In the genomic region with DNA sequence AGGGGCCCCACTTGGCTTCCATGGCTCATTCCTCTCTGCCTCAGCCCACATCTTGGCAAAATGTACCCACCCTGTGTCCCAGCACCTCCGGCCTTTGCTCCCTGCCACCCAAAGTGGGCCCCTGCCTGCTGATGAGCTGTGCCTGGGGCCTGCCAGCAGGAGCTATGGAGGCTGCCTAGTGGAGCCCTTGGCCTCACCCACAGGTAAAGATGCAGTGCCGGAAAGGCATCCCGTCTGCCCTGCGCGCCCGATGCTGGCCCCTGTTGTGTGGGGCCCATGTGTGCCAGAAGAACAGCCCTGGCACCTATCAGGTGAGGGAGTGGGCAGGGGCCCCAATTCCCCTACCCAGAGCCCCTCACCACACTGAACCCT, we compare ENCODE assay signal across 16 cellular contexts. TPM values are rescaled to one million over a fixed set of nuclear protein-coding genes. Genes with fewer than 3 reads are reported as not detected.
DNase-seq lines count a peak whose midpoint lies in the region; ATAC-seq lines count a peak whose summit lies in the region.
"Had no signal": no experiment of that assay in that cellular context is flagged by ENCODE, and none has a peak within 500 bp of the region (broad histone marks: within the 10 kb centered on the region; RNA-seq: fewer than 3 reads in every experiment).

No MANE protein-coding gene starts in this region.

- H3K4me3 Mint-ChIP-seq in CD4-positive, alpha-beta memory T cell: peak overlapping the region; percentile 93 to 100 (median 96)
- H3K4me3 Mint-ChIP-seq in activated naive CD8-positive, alpha-beta T cell: peak overlapping the region; percentile 95
- peak overlapping the region; percentile 93 to 99 (median 98) for H3K4me3 Mint-ChIP-seq in naive thymus-derived CD8-positive, alpha-beta T cell

- DNase-seq in CD4-positive, alpha-beta memory T cell: no peak
- DNase-seq in Karpas-422: no peak
- DNase-seq in naive thymus-derived CD8-positive, alpha-beta T cell: peak in 3 of 10 donors; percentile 35 to 48 (median 43)
- no peak for DNase-seq in occipital lobe (lab: John Stamatoyannopoulos, UW)
- no peak for DNase-seq in left ventricle myocardium superior
- no peak for DNase-seq in GM23248
- DNase-seq: brain microvascular endothelial cell, left colon, MV-4-11, NCI-H226 had no signal

- H3K4me3 ChIP-seq in CD4-positive, alpha-beta memory T cell (ENCODE audit: low read length in 2 of 2): peak overlapping the region; percentile 77 to 99
- H3K4me3 ChIP-seq in Karpas-422 (ENCODE audit: low read length) (peak overlapping the region; percentile 93), GM23248 (no peak overlapping the region)

- no peaks in the 10 kb centered on the region for H3F3A ChIP-seq in GM23248 (ENCODE audit: insufficient read depth)

- no peaks in the 10 kb centered on the region for H3K9me3 Mint-ChIP-seq in CD4-positive, alpha-beta memory T cell
- H3K9me3 Mint-ChIP-seq in activated naive CD8-positive, alpha-beta T cell (ENCODE audit: low read depth): no peaks in the 10 kb centered on the region
- H3K9me3 Mint-ChIP-seq in naive thymus-derived CD8-positive, alpha-beta T cell: peaks cover 0 to 2% (median 0%) of the 10 kb centered on the region in 9 donors

- H2AFZ ChIP-seq in Karpas-422 (ENCODE audit: low read length) (no peak overlapping the region), GM23248 (no peak overlapping the region)

- in situ Hi-C loops in GM23248 (cut with MboI): no loop called here

- H3K79me2 ChIP-seq in Karpas-422 (ENCODE audit: low read length) (peaks cover 20% of the 10 kb centered on the region), GM23248 (ENCODE audit: insufficient read depth) (peaks cover 12% of the 10 kb centered on the region)

- peaks cover 11% of the 10 kb centered on the region; the same call in 1 of the 2 replicates for H4K20me1 ChIP-seq in Karpas-422 (ENCODE audit: insufficient read depth, low read depth, low read length)
- H4K20me1 ChIP-seq in GM23248 (ENCODE audit: insufficient read depth): no peaks in the 10 kb centered on the region

- peak overlapping the region; percentile 96 for H3K4me2 ChIP-seq in Karpas-422 (ENCODE audit: low read depth, low read length, poor library complexity, severe bottlenecking)
- no peak overlapping the region for H3K4me2 ChIP-seq in GM23248 (ENCODE audit: unreplicated experiment)

- H3K9ac ChIP-seq in Karpas-422 (ENCODE audit: low read length): peak overlapping the region; percentile 97
- no peak overlapping the region for H3K9ac ChIP-seq in GM23248

- peak overlapping the region; percentile 81 for H3K27ac ChIP-seq in CD4-positive, alpha-beta memory T cell (ENCODE audit: low read depth, low read length)
- H3K27ac ChIP-seq in Karpas-422 (ENCODE audit: low read length): peak overlapping the region; percentile 92
- no peak overlapping the region for H3K27ac ChIP-seq in GM23248
- H3K27ac ChIP-seq: brain microvascular endothelial cell, C4-2B had no signal

- H3K36me3 Mint-ChIP-seq in CD4-positive, alpha-beta memory T cell: peaks cover 23 to 42% of the 10 kb centered on the region in 2 donors
- no peaks in the 10 kb centered on the region for H3K36me3 Mint-ChIP-seq in activated naive CD8-positive, alpha-beta T cell
- peaks cover 4 to 40% (median 18%) of the 10 kb centered on the region in 3 donors for H3K36me3 Mint-ChIP-seq in naive thymus-derived CD8-positive, alpha-beta T cell

- intact Hi-C loops in CD4-positive, alpha-beta memory T cell (cut with micrococcal nuclease): no loop called here
- intact Hi-C loops in left ventricle myocardium superior (cut with micrococcal nuclease): no loop called here

- peaks cover 78% of the 10 kb centered on the region for H3K4me1 ChIP-seq in CD4-positive, alpha-beta memory T cell (ENCODE audit: insufficient read depth, low read length)
- H3K4me1 ChIP-seq in Karpas-422 (ENCODE audit: low read length): peaks cover 89% of the 10 kb centered on the region
- H3K4me1 ChIP-seq in GM23248 (ENCODE audit: insufficient read depth): peaks cover 6% of the 10 kb centered on the region

- CTCF ChIA-PET in CD4-positive, alpha-beta memory T cell (lab: Charles Lee; ENCODE audit: partially characterized antibody): interaction anchor here (0.9 to 5.7 kb wide), 8 partner anchors 8 to 100 kb away, joined by 3 to 65 read pairs (median 6); a partner anchor contains a TSS

- H3K9me2 ChIP-seq in Karpas-422 (replicated peaks; ENCODE audit: insufficient read depth, low read length) (no peaks in the 10 kb centered on the region), GM23248 (ENCODE audit: insufficient read depth) (no peaks in the 10 kb centered on the region)

- H3K4me1 Mint-ChIP-seq in CD4-positive, alpha-beta memory T cell: peaks cover 35 to 84% (median 47%) of the 10 kb centered on the region in 4 donors
- peaks cover 59% of the 10 kb centered on the region for H3K4me1 Mint-ChIP-seq in activated naive CD8-positive, alpha-beta T cell (ENCODE audit: low read depth)
- H3K4me1 Mint-ChIP-seq in naive thymus-derived CD8-positive, alpha-beta T cell: peaks cover 28 to 81% (median 69%) of the 10 kb centered on the region in 4 donors

- no peak for ATAC-seq in naive thymus-derived CD8-positive, alpha-beta T cell
- ATAC-seq in HG03571 (IDR thresholded peaks at IDR 0.05; ENCODE audit: unreplicated experiment) (no peak), left ventricle myocardium superior (no peak)
- ATAC-seq: left colon had no signal

- H3K27me3 Mint-ChIP-seq in CD4-positive, alpha-beta memory T cell: no peaks in the 10 kb centered on the region
- no peaks in the 10 kb centered on the region for H3K27me3 Mint-ChIP-seq in activated naive CD8-positive, alpha-beta T cell
- no peaks in the 10 kb centered on the region for H3K27me3 Mint-ChIP-seq in naive thymus-derived CD8-positive, alpha-beta T cell

- H3K36me3 ChIP-seq in CD4-positive, alpha-beta memory T cell (ENCODE audit: insufficient read depth, low read length): peaks cover 22% of the 10 kb centered on the region
- 0 out of 2 replicates have a peak, but pooled peaks cover 2% of the 10 kb centered on the region for H3K36me3 ChIP-seq in Karpas-422 (ENCODE audit: insufficient read depth, low read length)
- no peaks in the 10 kb centered on the region for H3K36me3 ChIP-seq in GM23248 (ENCODE audit: low read depth)

- H3K27me3 ChIP-seq in CD4-positive, alpha-beta memory T cell (ENCODE audit: insufficient read depth, low read length): no peaks in the 10 kb centered on the region
- H3K27me3 ChIP-seq in Karpas-422 (ENCODE audit: low read length): no peaks in the 10 kb centered on the region
- H3K27me3 ChIP-seq in GM23248 (replicated peaks; ENCODE audit: insufficient read depth): peaks cover 6% of the 10 kb centered on the region; the same call in 1 of the 2 replicates
- H3K27me3 ChIP-seq: brain microvascular endothelial cell had no signal

- peak overlapping the region; percentile 89 to 98 (median 96) for H3K27ac Mint-ChIP-seq in CD4-positive, alpha-beta memory T cell
- peak overlapping the region; percentile 97 for H3K27ac Mint-ChIP-seq in activated naive CD8-positive, alpha-beta T cell
- H3K27ac Mint-ChIP-seq in naive thymus-derived CD8-positive, alpha-beta T cell: peak overlapping the region; percentile 85 to 97 (median 94)

- 89 to 93% methylated on average over 6 of the region's 6 CpGs for WGBS in GM23248 (ENCODE audit: low coverage in 1 of 2, low lambda C conversion rate in 2 of 2, missing lambda C conversion rate in 2 of 2), 2 experiments

- no peaks in the 10 kb centered on the region for H3K9me3 ChIP-seq in CD4-positive, alpha-beta memory T cell (ENCODE audit: control insufficient read depth in 1 of 2, low read length in 2 of 2)
- no peaks in the 10 kb centered on the region for H3K9me3 ChIP-seq in Karpas-422 (ENCODE audit: low read length)
- H3K9me3 ChIP-seq in GM23248 (ENCODE audit: low read depth): no peaks in the 10 kb centered on the region

- POLR2A ChIA-PET in CD4-positive, alpha-beta memory T cell (lab: Charles Lee; ENCODE audit: partially characterized antibody): interaction anchor here (0.7 to 21.5 kb wide), 13 partner anchors 10 to 165 kb away, joined by 4 to 2262 read pairs (median 44); a partner anchor contains a TSS
- POLR2A ChIA-PET in naive thymus-derived CD8-positive, alpha-beta T cell (lab: Charles Lee): interaction anchor here (0.7 to 25.5 kb wide), 15 partner anchors 12 to 165 kb away, joined by 3 to 2390 read pairs (median 6); a partner anchor contains a TSS

RNA-seq across cellular contexts. Expression of a gene that starts 1.3 kb away (rescaled TPM):
- total RNA-seq in CD4-positive, alpha-beta memory T cell: 100 to 1,000 TPM; 371 to 382 TPM
- 100 to 1,000 TPM; 316 to 331 TPM for polyA plus RNA-seq in CD4-positive, alpha-beta memory T cell
- total RNA-seq in Karpas-422 (2014; rRNA removed; shearing (Covaris generic); ENCODE audit: low replicate concordance): 52.4 and 122 TPM in 2 replicates
- 100 to 1,000 TPM; 403 to 419 TPM for total RNA-seq in naive thymus-derived CD8-positive, alpha-beta T cell
- 100 to 1,000 TPM; 231 to 307 (median 251) TPM for polyA plus RNA-seq in naive thymus-derived CD8-positive, alpha-beta T cell
- 0.16 TPM for total RNA-seq in occipital lobe
- 0.87 TPM for total RNA-seq in left ventricle myocardium superior
- total RNA-seq in GM23248 (2014; rRNA removed; shearing (Covaris generic)): not detected in 2 replicates
- polyA plus RNA-seq in GM23248 (2016; fragmentation: Nextera tagmentation; extraction: Ambion mirVana): 0.25 TPM in 1 of 2 replicates, not detected in the other
- total RNA-seq: endothelial cell of umbilical vein, osteocyte, RPMI7951 had no signal
- polyA plus RNA-seq: endothelial cell of umbilical vein had no signal

RNA-seq across cellular contexts. Expression of a gene that starts 3.5 kb away (rescaled TPM):
- 100 to 1,000 TPM; 159 to 161 TPM for total RNA-seq in CD4-positive, alpha-beta memory T cell
- polyA plus RNA-seq in CD4-positive, alpha-beta memory T cell: 100 to 1,000 TPM; 474 to 774 TPM
- 218 and 332 TPM in 2 replicates for total RNA-seq in Karpas-422 (2014; rRNA removed; shearing (Covaris generic); ENCODE audit: low replicate concordance)
- 100 to 1,000 TPM; 141 to 146 TPM for total RNA-seq in naive thymus-derived CD8-positive, alpha-beta T cell
- polyA plus RNA-seq in naive thymus-derived CD8-positive, alpha-beta T cell: 100 to 1,000 TPM; 357 to 518 (median 403) TPM
- total RNA-seq in occipital lobe: 53.5 TPM
- total RNA-seq in left ventricle myocardium superior: 106 TPM
- 140 and 172 TPM in 2 replicates for total RNA-seq in GM23248 (2014; rRNA removed; shearing (Covaris generic))
- polyA plus RNA-seq in GM23248 (2016; fragmentation: Nextera tagmentation; extraction: Ambion mirVana): 207 and 222 TPM in 2 replicates

RNA-seq across cellular contexts. Expression of a gene that starts 10.3 kb away (rescaled TPM):
- total RNA-seq in CD4-positive, alpha-beta memory T cell: 1 to 10 TPM; 2.3 to 3.3 TPM
- polyA plus RNA-seq in CD4-positive, alpha-beta memory T cell: under 1 TPM; 0.45 to 0.81 TPM
- 0.18 TPM in 1 of 2 replicates, not detected in the other for total RNA-seq in Karpas-422 (2014; rRNA removed; shearing (Covaris generic); ENCODE audit: low replicate concordance)
- total RNA-seq in naive thymus-derived CD8-positive, alpha-beta T cell: 10 to 100 TPM; 18.5 to 21.2 TPM
- 1 to 10 TPM; 2.2 to 3.7 (median 2.3) TPM for polyA plus RNA-seq in naive thymus-derived CD8-positive, alpha-beta T cell
- 0.16 TPM for total RNA-seq in occipital lobe
- total RNA-seq in left ventricle myocardium superior: 18.0 TPM
- 0.38 and 0.43 TPM in 2 replicates for total RNA-seq in GM23248 (2014; rRNA removed; shearing (Covaris generic))
- polyA plus RNA-seq in GM23248 (2016; fragmentation: Nextera tagmentation; extraction: Ambion mirVana): 0.13 and 0.38 TPM in 2 replicates
- total RNA-seq: RPMI7951 had no signal

RNA-seq across cellular contexts. Expression of a gene that starts 13.4 kb away (rescaled TPM):
- total RNA-seq in CD4-positive, alpha-beta memory T cell: 10 to 100 TPM; 51.8 to 55.9 TPM
- 1 to 10 TPM; 6.7 to 8.3 TPM for polyA plus RNA-seq in CD4-positive, alpha-beta memory T cell
- total RNA-seq in Karpas-422 (2014; rRNA removed; shearing (Covaris generic); ENCODE audit: low replicate concordance): 14.8 and 19.2 TPM in 2 replicates
- 10 to 100 TPM; 47.3 to 58.1 TPM for total RNA-seq in naive thymus-derived CD8-positive, alpha-beta T cell
- 1 to 10 TPM; 6.5 to 9.4 (median 6.6) TPM for polyA plus RNA-seq in naive thymus-derived CD8-positive, alpha-beta T cell
- 14.0 TPM for total RNA-seq in occipital lobe
- total RNA-seq in left ventricle myocardium superior: 5.8 TPM
- 0.51 and 4.6 TPM in 2 replicates for total RNA-seq in GM23248 (2014; rRNA removed; shearing (Covaris generic))
- 3.9 and 5.7 TPM in 2 replicates for polyA plus RNA-seq in GM23248 (2016; fragmentation: Nextera tagmentation; extraction: Ambion mirVana)

RNA-seq across cellular contexts. Expression of a gene that starts 23.1 kb away (rescaled TPM):
- 10 to 100 TPM; 78.1 to 79.9 TPM for total RNA-seq in CD4-positive, alpha-beta memory T cell
- 10 to 100 TPM; 55.2 to 58.3 TPM for polyA plus RNA-seq in CD4-positive, alpha-beta memory T cell
- 48.9 and 83.6 TPM in 2 replicates for total RNA-seq in Karpas-422 (2014; rRNA removed; shearing (Covaris generic); ENCODE audit: low replicate concordance)
- total RNA-seq in naive thymus-derived CD8-positive, alpha-beta T cell: 10 to 100 TPM; 80.9 to 82.8 TPM
- 10 to 100 TPM; 41.9 to 45.9 (median 43.2) TPM for polyA plus RNA-seq in naive thymus-derived CD8-positive, alpha-beta T cell
- 13.1 TPM for total RNA-seq in occipital lobe
- 25.1 TPM for total RNA-seq in left ventricle myocardium superior
- total RNA-seq in GM23248 (2014; rRNA removed; shearing (Covaris generic)): 68.0 and 71.2 TPM in 2 replicates
- polyA plus RNA-seq in GM23248 (2016; fragmentation: Nextera tagmentation; extraction: Ambion mirVana): 52.3 and 53.0 TPM in 2 replicates

Comparison
In these comparisons a context has a peak if more than half of its experiments do, and no peak if none do; other contexts are left out.
1. RNA of a gene that starts 1.3 kb away (total RNA-seq): 403 to 419 TPM in naive thymus-derived CD8-positive, alpha-beta T cell, 371 to 382 TPM in CD4-positive, alpha-beta memory T cell and 52.4 to 122 TPM in Karpas-422; 0.87 TPM in left ventricle myocardium superior (single experiment), 0.16 TPM in occipital lobe (single experiment) and not detected in GM23248; every median in the first group is over 10 times any median in the second.
2. Peak in every context shown above with its lines, with median percentiles within 50 percentile points of each other: H3K27ac Mint-ChIP-seq and H3K4me3 Mint-ChIP-seq.